In the genomic region with DNA sequence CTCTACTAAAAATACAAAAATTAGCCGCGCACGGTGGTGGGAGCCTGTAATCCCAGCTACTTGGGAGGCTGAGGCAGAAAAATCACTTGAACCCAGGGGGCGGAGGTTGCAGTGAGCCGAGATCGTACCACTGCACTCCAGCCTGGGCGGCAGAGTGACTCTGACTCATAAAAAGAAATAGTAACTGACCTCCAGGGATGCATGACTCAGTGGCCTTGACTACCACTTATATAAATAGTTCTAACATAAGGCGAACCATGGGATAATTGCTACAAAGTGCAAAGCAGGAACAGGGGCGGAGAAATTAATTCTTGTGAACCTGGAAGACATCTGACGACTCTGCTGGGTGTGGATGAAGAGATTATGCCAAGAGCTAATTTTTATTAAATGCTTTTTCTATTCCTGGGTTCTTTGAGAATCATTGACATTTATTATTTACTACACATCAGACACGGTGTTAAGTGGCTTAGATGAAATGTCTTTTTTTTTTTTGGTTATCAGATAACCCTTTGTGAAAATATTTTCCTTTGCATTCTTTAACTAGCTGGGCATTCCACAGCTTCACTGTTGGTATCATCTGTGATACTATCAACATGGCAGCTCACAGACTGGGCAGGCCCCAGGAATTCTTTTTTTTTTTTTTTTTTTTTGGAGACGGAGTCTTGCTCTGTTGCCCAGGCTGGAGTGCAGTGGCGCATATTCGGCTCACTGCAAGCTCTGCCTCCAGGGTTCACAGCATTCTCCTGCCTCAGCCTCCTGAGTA, we compare ENCODE assay signal across 12 cellular contexts. TPM values are rescaled to one million over a fixed set of nuclear protein-coding genes. Genes with fewer than 3 reads are reported as not detected.
A peak's percentile ranks its signal among the peaks of the same experiment; 100 is the strongest.
DNase-seq lines count a peak whose midpoint lies in the region; ATAC-seq lines count a peak whose summit lies in the region.
"Had no signal": no experiment of that assay in that cellular context is flagged by ENCODE, and none has a peak within 500 bp of the region (broad histone marks: within the 10 kb centered on the region; RNA-seq: fewer than 3 reads in every experiment).

No MANE protein-coding gene starts in this region.

- H3K4me1 Mint-ChIP-seq in IgD-negative memory B cell = peaks cover 21 to 23% (median 21%) of the 10 kb centered on the region in 3 donors
- H3K4me1 Mint-ChIP-seq in activated CD8-positive, alpha-beta T cell treated with anti-CD3 and anti-CD28 coated beads, Interleukin-2, amount 10 ng/mL, durations not matched to agents 7 days and 5 days (ENCODE audit: low read depth) = no peaks in the 10 kb centered on the region

- H3K27me3 Mint-ChIP-seq in IgD-negative memory B cell = no peaks in the 10 kb centered on the region
- no peaks in the 10 kb centered on the region for H3K27me3 Mint-ChIP-seq in activated CD8-positive, alpha-beta T cell treated with anti-CD3 and anti-CD28 coated beads, Interleukin-2, amount 10 ng/mL, durations not matched to agents 7 days and 5 days (ENCODE audit: low read depth)

- POLR2A ChIA-PET in activated CD8-positive, alpha-beta T cell treated with anti-CD3 and anti-CD28 coated beads, Interleukin-2, amount 10 ng/mL, durations not matched to agents 7 days and 5 days (lab: Charles Lee) = no interaction called here

- peak; percentile 77 for DNase-seq in AG08396 (ENCODE audit: low spot score)
- DNase-seq in amniotic stem cell (lab: John Stamatoyannopoulos, UW) = peak; percentile 52
- DNase-seq in kidney tubule cell (ENCODE audit: low spot score) = peak; percentile 92
- DNase-seq in activated CD8-positive, alpha-beta T cell treated with anti-CD3 and anti-CD28 coated beads, Interleukin-2, amount 10 ng/mL, durations not matched to agents 7 days and 5 days = no peak
- no peak for DNase-seq in stimulated activated CD4-positive, alpha-beta T cell treated with anti-CD3 and anti-CD28 coated beads, Interleukin-2, amount 100 ng/mL, for 24 hours
- DNase-seq: effector memory CD4-positive, alpha-beta T cell; NCI-H446 treated with DMSO at 0.1 percent for 48 hours; stimulated activated naive CD8-positive, alpha-beta T cell treated with anti-CD3 and anti-CD28 coated beads, Interleukin-15, Interleukin-2, amounts not matched to agents 100 U/mL and 50 U/mL, for 24 hours had no signal

- ATAC-seq in GM18868 (IDR thresholded peaks at IDR 0.05; ENCODE audit: unreplicated experiment) = no peak
- no peak for ATAC-seq in activated CD8-positive, alpha-beta T cell treated with anti-CD3 and anti-CD28 coated beads, Interleukin-2, amount 10 ng/mL, durations not matched to agents 7 days and 5 days
- ATAC-seq in HG03025 (IDR thresholded peaks at IDR 0.05; ENCODE audit: low FRiP score, unreplicated experiment) = no peak

- CTCF ChIA-PET in activated CD8-positive, alpha-beta T cell treated with anti-CD3 and anti-CD28 coated beads, Interleukin-2, amount 10 ng/mL, durations not matched to agents 7 days and 5 days (lab: Charles Lee) = interaction anchor here (4.1 kb wide), 1 partner anchor 12 kb away, joined by 18 read pairs; no protein-coding TSS in a partner anchor

- no peaks in the 10 kb centered on the region for H3K9me3 Mint-ChIP-seq in IgD-negative memory B cell
- H3K9me3 Mint-ChIP-seq in activated CD8-positive, alpha-beta T cell treated with anti-CD3 and anti-CD28 coated beads, Interleukin-2, amount 10 ng/mL, durations not matched to agents 7 days and 5 days (ENCODE audit: insufficient read depth) = no peaks in the 10 kb centered on the region

- peak overlapping the region; percentile 48 to 50 (median 49) for H3K27ac Mint-ChIP-seq in IgD-negative memory B cell
- H3K27ac Mint-ChIP-seq in activated CD8-positive, alpha-beta T cell treated with anti-CD3 and anti-CD28 coated beads, Interleukin-2, amount 10 ng/mL, durations not matched to agents 7 days and 5 days = no peak overlapping the region

- peak overlapping the region in 1 of 4 donors; percentile 85 for H3K4me3 Mint-ChIP-seq in IgD-negative memory B cell
- H3K4me3 Mint-ChIP-seq in activated CD8-positive, alpha-beta T cell treated with anti-CD3 and anti-CD28 coated beads, Interleukin-2, amount 10 ng/mL, durations not matched to agents 7 days and 5 days = no peak overlapping the region
- H3K4me3 Mint-ChIP-seq: CD14-positive monocyte had no signal

- no peaks in the 10 kb centered on the region for H3K36me3 Mint-ChIP-seq in IgD-negative memory B cell
- H3K36me3 Mint-ChIP-seq in activated CD8-positive, alpha-beta T cell treated with anti-CD3 and anti-CD28 coated beads, Interleukin-2, amount 10 ng/mL, durations not matched to agents 7 days and 5 days (ENCODE audit: low read depth) = no peaks in the 10 kb centered on the region

RNA-seq across cellular contexts. Expression of a gene that starts 28.2 kb away (rescaled TPM):
- 5.2 TPM for polyA plus RNA-seq in IgD-negative memory B cell
- total RNA-seq in activated CD8-positive, alpha-beta T cell treated with anti-CD3 and anti-CD28 coated beads, Interleukin-2, amount 10 ng/mL, durations not matched to agents 7 days and 5 days = 1 to 10 TPM; 5.2 to 5.7 TPM

RNA-seq across cellular contexts. Expression of a gene that starts 28.6 kb away (rescaled TPM):
- polyA plus RNA-seq in IgD-negative memory B cell = 85.4 TPM
- 10 to 100 TPM; 62.6 to 64.4 TPM for total RNA-seq in activated CD8-positive, alpha-beta T cell treated with anti-CD3 and anti-CD28 coated beads, Interleukin-2, amount 10 ng/mL, durations not matched to agents 7 days and 5 days

RNA-seq across cellular contexts. Expression of a gene that starts 48.2 kb away (rescaled TPM):
- polyA plus RNA-seq in IgD-negative memory B cell = 248 TPM
- 100 to 1,000 TPM; 237 to 243 TPM for total RNA-seq in activated CD8-positive, alpha-beta T cell treated with anti-CD3 and anti-CD28 coated beads, Interleukin-2, amount 10 ng/mL, durations not matched to agents 7 days and 5 days

Comparison
In these comparisons a context has a peak if more than half of its experiments do, and no peak if none do; other contexts are left out.
1. DNase-seq: peak in AG08396 (single experiment), amniotic stem cell (single experiment) and kidney tubule cell (single experiment); none in activated CD8-positive, alpha-beta T cell treated with anti-CD3 and anti-CD28 coated beads, Interleukin-2, amount 10 ng/mL, durations not matched to agents 7 days and 5 days (single experiment) and stimulated activated CD4-positive, alpha-beta T cell treated with anti-CD3 and anti-CD28 coated beads, Interleukin-2, amount 100 ng/mL, for 24 hours (0 of 2).